8 cellular contexts compared by ENCODE assay signal in the genomic region with DNA sequence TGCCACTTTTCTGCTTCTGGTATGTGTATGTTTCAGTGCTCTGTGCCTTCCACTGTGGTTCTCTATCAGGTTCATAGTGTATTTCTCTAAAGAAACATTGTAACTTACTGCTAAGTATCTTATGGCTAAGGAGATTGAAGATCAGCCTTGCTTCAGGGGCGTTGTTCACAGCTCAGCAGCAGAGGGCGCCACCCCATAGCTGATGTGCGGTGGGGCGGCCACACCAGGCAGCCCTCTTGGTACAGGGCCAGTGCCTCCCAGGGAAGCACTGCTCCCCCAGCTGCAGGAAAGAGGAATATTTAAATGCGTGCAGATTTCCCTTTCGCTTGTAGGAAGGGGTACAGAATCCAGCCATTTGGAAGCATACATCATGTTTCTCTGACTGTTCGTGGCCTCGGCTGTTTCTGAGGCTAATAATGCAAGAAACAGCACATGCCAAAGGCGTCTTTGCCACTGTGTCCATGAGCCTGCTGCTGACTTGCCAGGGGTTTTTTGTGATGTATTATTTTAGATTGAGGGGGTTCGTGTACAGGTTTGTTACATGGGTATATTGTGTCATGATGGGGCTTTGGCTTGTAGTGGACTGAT.
DNase-seq lines count a peak whose midpoint lies in the region; ATAC-seq and TF ChIP-seq lines count a peak whose summit lies in the region.
"Not testable (repeated sequence)": the region's sequence is repeated elsewhere in the genome, so short reads cannot be mapped to it uniquely, and the experiment has no call there.

No MANE protein-coding gene starts in this region.

- H3K27ac ChIP-seq in C4-2B, result not testable (repeated sequence)

- not testable (repeated sequence) for H3K27ac Mint-ChIP-seq in memory B cell

- H3K4me1 Mint-ChIP-seq in memory B cell, result peaks cover 11% of the 10 kb centered on the region

- peak; percentile 43 for ATAC-seq in GM21529 (IDR thresholded peaks at IDR 0.05; ENCODE audit: unreplicated experiment)
- ATAC-seq in memory B cell (ENCODE audit: low read depth), result peak; percentile 80

- not testable (repeated sequence) for H3K9me3 Mint-ChIP-seq in memory B cell

- DNase-seq in NCI-H1417 (lab: John Stamatoyannopoulos, UW), result peak; percentile 28 to 68 (median 41)
- DNase-seq in SK-N-DZ (ENCODE audit: low spot score), result peak; percentile 61
- peak; percentile 82 to 86 for DNase-seq in activated T-cell treated with anti-CD3 and anti-CD28 coated beads, Interleukin-2, amount 50 U/mL, for 48 hours
- peak; percentile 71 for DNase-seq in epithelial cell of esophagus (ENCODE audit: low read depth)
- peak; percentile 38 to 45 for DNase-seq in memory B cell (ENCODE audit: low spot score in 2 of 2)
- peak; percentile 16 to 72 (median 42) for DNase-seq in stimulated activated CD4-positive, alpha-beta T cell treated with anti-CD3 and anti-CD28 coated beads, TNF-alpha, amount 100 ng/mL, for 1 hour (ENCODE audit: low read depth in 3 of 3, low spot score in 1 of 3)

- not testable (repeated sequence) for H3K4me3 ChIP-seq in epithelial cell of esophagus (ENCODE audit: low read length)

- not testable (repeated sequence) for H3K4me3 Mint-ChIP-seq in memory B cell

- not testable (repeated sequence) for H3K36me3 Mint-ChIP-seq in memory B cell

- TF ChIP-seq CTCF in C4-2B (conservative IDR thresholded peaks at IDR 0.05) (peak; percentile 95), epithelial cell of esophagus (IDR thresholded peaks at IDR 0.05; ENCODE audit: insufficient read depth, low read depth, low read length, missing control alignments) (peak; percentile 71)

- H3K27me3 Mint-ChIP-seq in memory B cell, result not testable (repeated sequence)
